ENCODE assay signal across 8 cellular contexts in genomic region chr12:110743571-110744093, GRCh38. TPM values are rescaled to one million over a fixed set of nuclear protein-coding genes. Genes with fewer than 3 reads are reported as not detected.
DNase-seq lines count a peak whose midpoint lies in the region; ATAC-seq and TF ChIP-seq lines count a peak whose summit lies in the region.

No MANE protein-coding gene starts in this region.

- peak overlapping the region; percentile 71 to 90 (median 80) for H3K27ac Mint-ChIP-seq in IgD-negative memory B cell
- H3K27ac Mint-ChIP-seq in immature natural killer cell, result peak overlapping the region; percentile 9 to 95 (median 66)

- H3K9me3 ChIP-seq in BLaER1 treated with 17β-estradiol and CSF1 and Interleukin-3, amounts not matched to agents 10 nM and 100 nM (replicated peaks in 1 of 11), result no peaks in the 10 kb centered on the region
- no peaks in the 10 kb centered on the region for H3K9me3 ChIP-seq in ascending aorta

- H3K4me1 ChIP-seq in BLaER1 treated with 17β-estradiol and CSF1 and Interleukin-3, amounts not matched to agents 10 nM and 100 nM, result peaks cover 24 to 46% (median 39%) of the 10 kb centered on the region in 10 experiments
- peaks cover 0 to 27% of the 10 kb centered on the region in 2 donors for H3K4me1 ChIP-seq in ascending aorta

- H3K36me3 ChIP-seq in BLaER1 treated with 17β-estradiol and CSF1 and Interleukin-3, amounts not matched to agents 10 nM and 100 nM, result peaks cover 0 to 17% (median 7%) of the 10 kb centered on the region in 11 experiments; a peak in 10 of 22 replicates
- no peaks in the 10 kb centered on the region for H3K36me3 ChIP-seq in ascending aorta

- DNase-seq in ascending aorta (ENCODE audit: low spot score in 2 of 2) (peak in 1 of 2 donors; percentile 64), immature natural killer cell (no peak), skeletal muscle cell (ENCODE audit: low read depth) (no peak), posterior vena cava (ENCODE audit: low spot score) (no peak)
- DNase-seq in stimulated activated CD4-positive, alpha-beta T cell treated with anti-CD3 and anti-CD28 coated beads, Interleukin-2, amount 100 ng/mL, for 48 hours, result no peak

- H3K27ac ChIP-seq in BLaER1 treated with 17β-estradiol and CSF1 and Interleukin-3, amounts not matched to agents 10 nM and 100 nM, result peak overlapping the region in 5 of 11 experiments; percentile 44 to 64 (median 58); a peak in 6 of 22 replicates
- peak overlapping the region; percentile 2 to 90 for H3K27ac ChIP-seq in ascending aorta

- peak overlapping the region in 10 of 11 experiments; percentile 67 to 80 (median 71); a peak in 18 of 22 replicates for H3K4me2 ChIP-seq in BLaER1 treated with 17β-estradiol and CSF1 and Interleukin-3, amounts not matched to agents 10 nM and 100 nM

- ATAC-seq in GM21381 (IDR thresholded peaks at IDR 0.05; ENCODE audit: unreplicated experiment), result no peak

- peaks cover 0 to 3% (median 0%) of the 10 kb centered on the region in 3 donors for H3K9me3 Mint-ChIP-seq in IgD-negative memory B cell
- no peaks in the 10 kb centered on the region for H3K9me3 Mint-ChIP-seq in immature natural killer cell

- H3K4me3 Mint-ChIP-seq in IgD-negative memory B cell (peak overlapping the region; percentile 98 to 100 (median 100)), immature natural killer cell (peak overlapping the region; percentile 95 to 100 (median 100))

- H4K20me1 ChIP-seq in BLaER1 treated with 17β-estradiol and CSF1 and Interleukin-3, amounts not matched to agents 10 nM and 100 nM, result peaks cover 30 to 36% (median 33%) of the 10 kb centered on the region in 11 experiments

- H3K9ac ChIP-seq in BLaER1 treated with 17β-estradiol and CSF1 and Interleukin-3, amounts not matched to agents 10 nM and 100 nM, result peak overlapping the region in 5 of 11 experiments; percentile 57 to 64 (median 64); a peak in 5 of 22 replicates

- no peak for TF ChIP-seq CTCF in ascending aorta (IDR thresholded peaks at IDR 0.05)

- H3K27me3 Mint-ChIP-seq in IgD-negative memory B cell (no peaks in the 10 kb centered on the region), immature natural killer cell (ENCODE audit: low read depth in 3 of 3) (peaks cover 12 to 21% (median 13%) of the 10 kb centered on the region in 3 donors)

- peaks cover 1% of the 10 kb centered on the region for H3K36me3 Mint-ChIP-seq in IgD-negative memory B cell
- H3K36me3 Mint-ChIP-seq in immature natural killer cell, result no peaks in the 10 kb centered on the region

- H3K4me1 Mint-ChIP-seq in IgD-negative memory B cell, result peaks cover 17 to 35% (median 29%) of the 10 kb centered on the region in 3 donors
- H3K4me1 Mint-ChIP-seq in immature natural killer cell, result peaks cover 40 to 48% of the 10 kb centered on the region in 2 donors

- no peaks in the 10 kb centered on the region for H3K27me3 ChIP-seq in BLaER1 treated with 17β-estradiol and CSF1 and Interleukin-3, amounts not matched to agents 10 nM and 100 nM
- H3K27me3 ChIP-seq in ascending aorta, result no peaks in the 10 kb centered on the region

- intact Hi-C loops in ascending aorta (cut with DNase I), result loop anchor here (2.0 to 10.0 kb wide), 6 partner anchors 101 to 1029 kb away; partner anchors contain the start of genes ARPC3, FAM222A, RAD9B and TCTN1
- intact Hi-C loops in posterior vena cava (cut with DNase I), result loop anchor here in 1 of 2 donors (1.0 kb wide), 1 partner anchor 44 kb away; no protein-coding TSS in a partner anchor

- peak overlapping the region in 7 of 10 experiments; percentile 55 to 88 (median 72); a peak in 6 of 20 replicates for H3K4me3 ChIP-seq in BLaER1 treated with 17β-estradiol and CSF1 and Interleukin-3, amounts not matched to agents 10 nM and 100 nM
- H3K4me3 ChIP-seq in ascending aorta, result peak overlapping the region; percentile 86 to 97
- H3K4me3 ChIP-seq in skeletal muscle cell (ENCODE audit: low read depth, low read length), result peak overlapping the region; percentile 82

RNA-seq across cellular contexts. Expression of gene PPP1CC, which starts 0.9 kb away (rescaled TPM):
- polyA plus RNA-seq in IgD-negative memory B cell (184 TPM), immature natural killer cell (100 to 1,000 TPM in 1 of 3 donors, 10 to 100 TPM in 2; 74.3 to 116 (median 89.8) TPM)
- total RNA-seq in ascending aorta (39.8 TPM), posterior vena cava (10 to 100 TPM; 91.0 to 98.0 TPM)

RNA-seq across cellular contexts. Expression of gene HVCN1, which starts 54.7 kb away (rescaled TPM):
- polyA plus RNA-seq in IgD-negative memory B cell, result 441 TPM
- 1.3 TPM for total RNA-seq in ascending aorta
- 10 to 100 TPM; 28.8 to 54.0 (median 33.3) TPM for polyA plus RNA-seq in immature natural killer cell
- total RNA-seq in posterior vena cava, result 1 to 10 TPM; 3.6 to 8.5 TPM
